ENCODE assay signal across 1 cellular context in genomic region chr6:124962617-124963415, GRCh38.
TF ChIP-seq lines count a peak whose summit lies in the region.

No MANE protein-coding gene starts in this region.

TF ChIP-seq in K562, 482 proteins besides CTCF, POLR2A, EP300 and RAD21 (continued from another document and continues in another):
- TF ChIP-seq NKRF (IDR thresholded peaks at IDR 0.05; ENCODE audit: borderline replicate concordance) (no peak), ZBTB12 (CRISPR knock-in tag; IDR thresholded peaks at IDR 0.05) (no peak), CCAR2 (IDR thresholded peaks at IDR 0.05; ENCODE audit: low read depth, low read length) (no peak), MTF1 (CRISPR knock-in tag; IDR thresholded peaks at IDR 0.05; ENCODE audit: borderline replicate concordance) (no peak), YBX1 (IDR thresholded peaks at IDR 0.05) (no peak), GATA2 (CRISPR knock-in tag; IDR thresholded peaks at IDR 0.05) (no peak), SAFB (IDR thresholded peaks at IDR 0.05; ENCODE audit: borderline replicate concordance, low read depth, low read length) (no peak), SOX6 (IDR thresholded peaks at IDR 0.05) (no peak), KLF1 (tag; IDR thresholded peaks at IDR 0.05) (no peak), FOXM1 (IDR thresholded peaks at IDR 0.05; ENCODE audit: low read depth) (no peak), FOXM1 (CRISPR knock-in tag; IDR thresholded peaks at IDR 0.05; ENCODE audit: low read depth) (0 out of 2 replicates have a peak, but pooled peaks have one; percentile 31), ZNF398 (CRISPR knock-in tag; IDR thresholded peaks at IDR 0.05) (no peak), TAF1 (IDR thresholded peaks at IDR 0.05; ENCODE audit: control insufficient read depth, extremely low read depth, insufficient read depth, low read length, severe bottlenecking) (peak; percentile 16), ZNF197 (CRISPR knock-in tag; IDR thresholded peaks at IDR 0.05; ENCODE audit: low read depth) (no peak), STAT5B (CRISPR knock-in tag; IDR thresholded peaks at IDR 0.05) (no peak), PURB (CRISPR knock-in tag; IDR thresholded peaks at IDR 0.05; ENCODE audit: low read depth) (no peak), KDM5B (IDR thresholded peaks at IDR 0.05; ENCODE audit: insufficient replicate concordance, low read depth, low read length) (no peak), ADNP (tag; IDR thresholded peaks at IDR 0.05) (no peak), TAF9B (IDR thresholded peaks at IDR 0.05; ENCODE audit: partially characterized antibody) (no peak), RNF2 (IDR thresholded peaks at IDR 0.05) (no peak), RBBP5 (IDR thresholded peaks at IDR 0.05; ENCODE audit: borderline replicate concordance, insufficient read depth, low read length, poor library complexity, severe bottlenecking) (peak; percentile 76), SMARCE1 (IDR thresholded peaks at IDR 0.05) (0 out of 2 replicates have a peak, but pooled peaks have one; percentile 33), NR2F6 (CRISPR knock-in tag; IDR thresholded peaks at IDR 0.05) (no peak), RAD51 (IDR thresholded peaks at IDR 0.05; ENCODE audit: borderline replicate concordance, low read depth) (no peak), NR2C2 (CRISPR knock-in tag; IDR thresholded peaks at IDR 0.05) (peak; percentile 59; the same call in 1 of the 2 replicates), NR2C2 (tag; IDR thresholded peaks at IDR 0.05) (peak; percentile 3; the same call in 1 of the 2 replicates), HCFC1 (IDR thresholded peaks at IDR 0.05; ENCODE audit: low read depth, low read length) (no peak), POLR2G (IDR thresholded peaks at IDR 0.05; ENCODE audit: low read depth, low read length) (peak; percentile 69), SREBF1 (IDR thresholded peaks at IDR 0.05; ENCODE audit: borderline replicate concordance, low read depth, low read length) (no peak), MCM3 (IDR thresholded peaks at IDR 0.05) (no peak), NFIC (IDR thresholded peaks at IDR 0.05) (peak; percentile 55), GTF3C2 (IDR thresholded peaks at IDR 0.05; ENCODE audit: borderline replicate concordance, extremely low read depth, insufficient read length) (no peak), VEZF1 (CRISPR knock-in tag; IDR thresholded peaks at IDR 0.05) (peak; percentile 48; the same call in 1 of the 2 replicates), ZNF140 (CRISPR knock-in tag; IDR thresholded peaks at IDR 0.05) (no peak), MLLT1 (IDR thresholded peaks at IDR 0.05) (peak; percentile 44 to 79), TGIF2 (CRISPR knock-in tag; IDR thresholded peaks at IDR 0.05) (no peak), ESRRA (IDR thresholded peaks at IDR 0.05; ENCODE audit: borderline replicate concordance, low read depth) (peak; percentile 34; the same call in 1 of the 2 replicates), ZNF589 (CRISPR knock-in tag; IDR thresholded peaks at IDR 0.05; ENCODE audit: low read depth) (no peak), ZZZ3 (IDR thresholded peaks at IDR 0.05) (no peak), KDM2B (CRISPR knock-in tag; IDR thresholded peaks at IDR 0.05) (peak; percentile 66; the same call in 1 of the 2 replicates), ZNF282 (CRISPR knock-in tag; IDR thresholded peaks at IDR 0.05) (0 out of 2 replicates have a peak, but pooled peaks have one; percentile 44), NFXL1 (CRISPR knock-in tag; IDR thresholded peaks at IDR 0.05) (no peak), SRSF3 (IDR thresholded peaks at IDR 0.05; ENCODE audit: insufficient read depth, low read length) (0 out of 2 replicates have a peak, but pooled peaks have one; percentile 87), HNRNPLL (IDR thresholded peaks at IDR 0.05; ENCODE audit: low read depth, low read length, poor library complexity, severe bottlenecking) (peak; percentile 21), KAT7 (CRISPR knock-in tag; IDR thresholded peaks at IDR 0.05; ENCODE audit: borderline replicate concordance) (peak; percentile 92; the same call in 1 of the 2 replicates), L3MBTL2 (IDR thresholded peaks at IDR 0.05) (peak; percentile 24; the same call in 1 of the 2 replicates), CREB1 (IDR thresholded peaks at IDR 0.05) (0 out of 2 replicates have a peak, but pooled peaks have one; percentile 14), CREB1 (CRISPR knock-in tag; IDR thresholded peaks at IDR 0.05) (peak; percentile 39; the same call in 1 of the 2 replicates), ZBTB1 (CRISPR knock-in tag; IDR thresholded peaks at IDR 0.05; ENCODE audit: borderline replicate concordance, low read depth) (peak; percentile 36; the same call in 1 of the 2 replicates), PHB2 (IDR thresholded peaks at IDR 0.05; ENCODE audit: low read depth) (no peak), DACH1 (IDR thresholded peaks at IDR 0.05; ENCODE audit: partially characterized antibody) (no peak), ZNF23 (CRISPR knock-in tag; IDR thresholded peaks at IDR 0.05) (no peak), ZNF124 (CRISPR knock-in tag; IDR thresholded peaks at IDR 0.05) (no peak; the same call in 1 of the 2 replicates), ZFP36 (IDR thresholded peaks at IDR 0.05; ENCODE audit: low read depth, low read length, partially characterized antibody) (peak; percentile 16), U2AF1 (optimal IDR thresholded peaks at IDR 0.05; ENCODE audit: low read depth, low read length) (no peak), ZNF592 (IDR thresholded peaks at IDR 0.05) (no peak), MYC (IDR thresholded peaks at IDR 0.05; ENCODE audit: low read depth, low read length) (0 out of 2 replicates have a peak, but pooled peaks have one; percentile 24), MYC (CRISPR knock-in tag; IDR thresholded peaks at IDR 0.05; ENCODE audit: borderline replicate concordance, low read depth) (no peak), ZNF551 (CRISPR knock-in tag; IDR thresholded peaks at IDR 0.05) (no peak)
